16 cellular contexts compared by ENCODE assay signal in the genomic region with DNA sequence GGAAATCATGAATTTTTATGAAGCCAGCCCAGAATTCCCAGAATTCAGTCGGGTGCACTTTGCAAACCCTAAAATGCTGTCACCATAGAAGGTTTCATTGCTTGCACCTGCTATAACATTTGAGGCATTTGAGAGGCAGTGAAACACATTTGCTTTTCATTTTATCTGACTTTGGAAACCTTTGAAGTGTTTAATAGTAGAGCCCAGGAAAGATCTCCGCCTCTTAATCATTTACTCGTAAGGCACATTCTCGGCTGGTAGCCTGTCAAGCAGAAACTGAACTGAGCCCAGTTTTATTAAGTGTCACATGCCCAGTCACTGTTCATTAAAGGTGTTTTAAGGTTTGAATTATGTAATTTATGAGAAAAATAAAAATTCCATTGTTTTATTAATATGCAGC.
DNase-seq lines count a peak whose midpoint lies in the region; ATAC-seq, FAIRE-seq and TF ChIP-seq lines count a peak whose summit lies in the region.
"Had no signal": no experiment of that assay in that cellular context is flagged by ENCODE, and none has a peak within 500 bp of the region (broad histone marks: within the 10 kb centered on the region; RNA-seq: fewer than 3 reads in every experiment).

No MANE protein-coding gene starts in this region.

- peak overlapping the region; percentile 79 to 84 for H3K27ac ChIP-seq in kidney (ENCODE audit: low read depth in 2 of 2, low read length in 2 of 2)
- H3K27ac ChIP-seq in left lung = no peak overlapping the region
- H3K27ac ChIP-seq in small intestine (ENCODE audit: low read depth in 1 of 2, low read length in 1 of 2) = no peak overlapping the region
- H3K27ac ChIP-seq in psoas muscle = no peak overlapping the region

- H3K27me3 ChIP-seq in left lung (peaks cover 0 to 5% of the 10 kb centered on the region in 2 donors), small intestine (ENCODE audit: control insufficient read depth in 2 of 2, insufficient read depth in 2 of 2, low read length in 2 of 2) (peaks cover 0 to 1% of the 10 kb centered on the region in 2 donors), psoas muscle (ENCODE audit: insufficient read depth in 3 of 3, low read length in 2 of 3) (peaks cover 0 to 5% (median 0%) of the 10 kb centered on the region in 3 donors)

- no peak for TF ChIP-seq POLR2A in H54 (IDR thresholded peaks at IDR 0.05; ENCODE audit: low read depth, low read length)

- TF ChIP-seq CTCF in kidney (IDR thresholded peaks at IDR 0.05; ENCODE audit: borderline replicate concordance, extremely low read depth, insufficient read depth) (no peak), left lung (IDR thresholded peaks at IDR 0.05) (no peak), psoas muscle (IDR thresholded peaks at IDR 0.05) (no peak)

- H3K4me1 ChIP-seq in kidney (ENCODE audit: control insufficient read depth in 1 of 2, insufficient read depth in 1 of 2, low read depth in 1 of 2, low read length in 2 of 2) (peaks cover 26 to 33% of the 10 kb centered on the region in 2 donors), left lung (no peaks in the 10 kb centered on the region), small intestine (ENCODE audit: control insufficient read depth in 2 of 2, insufficient read depth in 1 of 2, low read depth in 1 of 2, low read length in 1 of 2) (no peaks in the 10 kb centered on the region), psoas muscle (no peaks in the 10 kb centered on the region)

- H3K36me3 ChIP-seq in kidney (ENCODE audit: control insufficient read depth in 1 of 2, insufficient read depth in 2 of 2, low read length in 2 of 2) (no peaks in the 10 kb centered on the region), left lung (no peaks in the 10 kb centered on the region), small intestine (ENCODE audit: control insufficient read depth in 2 of 2, insufficient read depth in 2 of 2, low read length in 2 of 2) (no peaks in the 10 kb centered on the region), psoas muscle (ENCODE audit: insufficient read depth in 1 of 2, low read depth in 1 of 2) (no peaks in the 10 kb centered on the region)

- peak overlapping the region in 1 of 2 donors; percentile 49 for H3K9ac ChIP-seq in kidney (ENCODE audit: low read length in 2 of 2)

- ATAC-seq in left lung (peak; percentile 29), psoas muscle (no peak)

- H3K4me3 ChIP-seq in kidney (ENCODE audit: low read length in 2 of 2) = peak overlapping the region in 1 of 2 donors; percentile 33
- H3K4me3 ChIP-seq in left lung = no peak overlapping the region
- H3K4me3 ChIP-seq in small intestine (ENCODE audit: low read depth in 1 of 2, low read length in 2 of 2) = no peak overlapping the region
- no peak overlapping the region for H3K4me3 ChIP-seq in psoas muscle

- intact Hi-C loops in kidney (cut with DNase I) (no loop called here), left lung (cut with DNase I) (no loop called here), psoas muscle (cut with DNase I) (no loop called here)

- no peaks in the 10 kb centered on the region for H3K9me3 ChIP-seq in kidney (ENCODE audit: control insufficient read depth in 1 of 2, low read length in 2 of 2)
- no peaks in the 10 kb centered on the region for H3K9me3 ChIP-seq in left lung
- no peaks in the 10 kb centered on the region for H3K9me3 ChIP-seq in small intestine (ENCODE audit: control insufficient read depth, low read depth)
- no peaks in the 10 kb centered on the region for H3K9me3 ChIP-seq in psoas muscle

- DNase-seq in kidney (no peak), left lung (no peak), small intestine (peak; percentile 35), psoas muscle (no peak), H54 (ENCODE audit: insufficient read length, low spot score) (no peak), NCI-H1105 (lab: John Stamatoyannopoulos, UW) (no peak)
- DNase-seq: C1 segment of cervical spinal cord; CD4-positive, alpha-beta memory T cell; COR-L47; DMS153; DND-41; GOT3; H7; HCEC 1CT had no signal

- 25 to 66% (median 41%) methylated on average over 4 of the region's 4 CpGs for WGBS in small intestine, 3 donors
- WGBS in psoas muscle, 3 donors = 71 to 78% (median 74%) methylated on average over 4 of the region's 4 CpGs

- FAIRE-seq in kidney (lab: Jason Lieb, UNC) (peak; percentile 95), small intestine (lab: Jason Lieb, UNC) (no peak), H54 (lab: Jason Lieb, UNC) (no peak)
- FAIRE-seq: G401.6, GM12892 had no signal

Comparison
In these comparisons a context has a peak if more than half of its experiments do, and no peak if none do; other contexts are left out.
1. H3K27ac ChIP-seq: peak in kidney (2 of 2); none in left lung (0 of 2), small intestine (0 of 2) and psoas muscle (single experiment).